Comparison of ENCODE assay signal across 17 cellular contexts in genomic region chr1:214229736-214230135, GRCh38. TPM values are rescaled to one million over a fixed set of nuclear protein-coding genes. Genes with fewer than 3 reads are reported as not detected.
A peak's percentile ranks its signal among the peaks of the same experiment; 100 is the strongest.
DNase-seq lines count a peak whose midpoint lies in the region; ATAC-seq, FAIRE-seq and TF ChIP-seq lines count a peak whose summit lies in the region.
"Had no signal": no experiment of that assay in that cellular context is flagged by ENCODE, and none has a peak within 500 bp of the region (broad histone marks: within the 10 kb centered on the region; RNA-seq: fewer than 3 reads in every experiment).

No MANE protein-coding gene starts in this region.

- H4K91ac ChIP-seq in H9 (ENCODE audit: insufficient read length, low read depth, low read length) = no peak overlapping the region

- H3K4me2 ChIP-seq in HepG2 (ENCODE audit: low read depth, low read length) (no peak overlapping the region), H9 (ENCODE audit: insufficient read depth, insufficient read length, low read length) (no peak overlapping the region)
- H3K4me2 ChIP-seq: BLaER1 had no signal

- H3K36me3 ChIP-seq in HepG2 (replicated peaks in 1 of 2; ENCODE audit: control insufficient read depth in 1 of 2, insufficient read depth in 2 of 2, low read length in 2 of 2) = no peaks in the 10 kb centered on the region
- H3K36me3 ChIP-seq in right lobe of liver = no peaks in the 10 kb centered on the region
- no peaks in the 10 kb centered on the region for H3K36me3 ChIP-seq in endodermal cell (ENCODE audit: control insufficient read depth, insufficient read depth, low read length)
- H3K36me3 ChIP-seq: BLaER1 had no signal

- H4K8ac ChIP-seq in H9 (replicated peaks; ENCODE audit: insufficient read length, low read depth, low read length) = no peak overlapping the region

- no peak overlapping the region for H2AK5ac ChIP-seq in H9 (ENCODE audit: insufficient read length, low read length)

- H3K9me3 ChIP-seq in HepG2 (ENCODE audit: low read length) (no peaks in the 10 kb centered on the region), right lobe of liver (no peaks in the 10 kb centered on the region), H9 (ENCODE audit: control insufficient read depth, low read depth, low read length) (no peaks in the 10 kb centered on the region), endodermal cell (ENCODE audit: control insufficient read depth, low read length) (no peaks in the 10 kb centered on the region)
- H3K9me3 ChIP-seq: BLaER1, Caco-2 had no signal

- FAIRE-seq in HepG2 (lab: Jason Lieb, UNC) = no peak
- FAIRE-seq in urothelium cell line (lab: Jason Lieb, UNC) = peak; percentile 20
- FAIRE-seq: A204.1, GM12891 had no signal

- no peak for TF ChIP-seq EP300 in HepG2 (IDR thresholded peaks at IDR 0.05; ENCODE audit: low read depth in 2 of 2, low read length in 2 of 2)
- no peak for TF ChIP-seq EP300 in HepG2 (CRISPR knock-in tag; IDR thresholded peaks at IDR 0.05; ENCODE audit: borderline replicate concordance)

- H3K27me3 ChIP-seq in HepG2 (ENCODE audit: control insufficient read depth in 1 of 2, insufficient read depth in 2 of 2, low read length in 2 of 2) = peaks cover 0 to 14% of the 10 kb centered on the region in 2 experiments; a peak in 3 of 5 replicates
- no peaks in the 10 kb centered on the region for H3K27me3 ChIP-seq in right lobe of liver
- no peaks in the 10 kb centered on the region; the same call in 1 of the 2 replicates for H3K27me3 ChIP-seq in H9 (ENCODE audit: insufficient read depth, low read length)
- peaks cover 46% of the 10 kb centered on the region for H3K27me3 ChIP-seq in endodermal cell (ENCODE audit: control insufficient read depth, insufficient read depth, low read length, poor library complexity, severe bottlenecking)
- H3K27me3 ChIP-seq: BLaER1 had no signal

- ATAC-seq in HepG2 = peak; percentile 82
- ATAC-seq in right lobe of liver = no peak
- ATAC-seq: HCT116 had no signal

- CTCF ChIA-PET in HepG2 (lab: Yijun Ruan, JAX; ENCODE audit: low intra/inter-chr PET ratio, low total read pairs) = interaction anchor here (1.1 kb wide), 1 partner anchor 103 kb away, joined by 3 read pairs; no protein-coding TSS in a partner anchor

- H3K4me1 ChIP-seq in HepG2 (ENCODE audit: insufficient read depth, low read length) = peaks cover 6% of the 10 kb centered on the region; the same call in 1 of the 2 replicates
- no peaks in the 10 kb centered on the region for H3K4me1 ChIP-seq in right lobe of liver
- H3K4me1 ChIP-seq in H9 (ENCODE audit: insufficient read depth, low read length) = no peaks in the 10 kb centered on the region; the same call in 1 of the 2 replicates
- H3K4me1 ChIP-seq in endodermal cell (ENCODE audit: control insufficient read depth, insufficient read depth, low read length) = no peaks in the 10 kb centered on the region

- H2BK20ac ChIP-seq in H9 (ENCODE audit: low read depth, low read length, poor library complexity, severe bottlenecking) = no peak overlapping the region

- H2AFZ ChIP-seq in HepG2 (ENCODE audit: low read length) (no peak overlapping the region), H9 (ENCODE audit: low read length) (no peak overlapping the region)

- H3K18ac ChIP-seq in H9 (ENCODE audit: insufficient read length, low read depth, low read length) = no peak overlapping the region

- H3K23me2 ChIP-seq in H9 (ENCODE audit: insufficient read length, low read depth, low read length, poor library complexity, severe bottlenecking) = no peaks in the 10 kb centered on the region

- H3K56ac ChIP-seq in H9 (ENCODE audit: insufficient read length, low read depth, low read length) = no peak overlapping the region

- TF ChIP-seq RAD21 in HepG2 (CRISPR knock-in tag; IDR thresholded peaks at IDR 0.05) = no peak

- no TSS peak for BruUV-seq in HepG2 (replicated peaks; lab: Mats Ljungman, UMichigan)

- H3K4ac ChIP-seq in H9 (ENCODE audit: low read depth, low read length) = no peak overlapping the region

- H3K9me3 Mint-ChIP-seq in H9 (no peaks in the 10 kb centered on the region), endodermal cell (no peaks in the 10 kb centered on the region)
- H3K9me3 Mint-ChIP-seq: CD8-positive, alpha-beta memory T cell had no signal

- TF ChIP-seq CTCF in HepG2 (CRISPR knock-in tag; IDR thresholded peaks at IDR 0.05) = no peak
- no peak for TF ChIP-seq CTCF in right lobe of liver (IDR thresholded peaks at IDR 0.05)
- peak; percentile 26; the same call in 1 of the 3 replicates for TF ChIP-seq CTCF in H9 (conservative IDR thresholded peaks at IDR 0.05)
- peak; percentile 50 for TF ChIP-seq CTCF in endodermal cell (conservative IDR thresholded peaks at IDR 0.05)

- H3K4me3 Mint-ChIP-seq in H9 (no peak overlapping the region), endodermal cell (no peak overlapping the region)
- H3K4me3 Mint-ChIP-seq: CD8-positive, alpha-beta memory T cell had no signal

- intact Hi-C loops in HepG2 (cut with micrococcal nuclease; ENCODE audit: unreplicated experiment) = no loop called here
- intact Hi-C loops in right lobe of liver (cut with DNase I) = no loop called here

- H3K27me3 Mint-ChIP-seq in H9 (ENCODE audit: low read depth) (peaks cover 18% of the 10 kb centered on the region), endodermal cell (ENCODE audit: insufficient read depth) (peaks cover 30% of the 10 kb centered on the region)

- 22% methylated on average over 4 of the region's 4 CpGs for WGBS in HepG2 (ENCODE audit: low lambda C conversion rate)
- WGBS in right lobe of liver (ENCODE audit: insufficient coverage, low coverage, low lambda C conversion rate, missing lambda C conversion rate) = 84% methylated on average over 4 of the region's 4 CpGs
- no CpG with 5 or more reads among the region's 4 CpGs for WGBS in H9 (ENCODE audit: extremely low coverage, insufficient read length, low lambda C conversion rate)
- 60 to 91% methylated on average over 1 to 4 of the region's 4 CpGs for WGBS in endodermal cell (ENCODE audit: insufficient coverage in 1 of 2, insufficient read length in 1 of 2), 2 experiments

- no peak overlapping the region for H4K5ac ChIP-seq in H9 (ENCODE audit: insufficient read length, low read depth, low read length)

- in situ Hi-C loops in HepG2 (cut with HindIII; ENCODE audit: extremely low pct_ligation_motif_present, low pct_unique_long_range_greater_than_20kb) = no loop called here

- H3K4me1 Mint-ChIP-seq in H9 = peaks cover 11 to 17% of the 10 kb centered on the region in 2 experiments
- peaks cover 11% of the 10 kb centered on the region for H3K4me1 Mint-ChIP-seq in endodermal cell

- no peak overlapping the region for H3K9ac ChIP-seq in HepG2 (ENCODE audit: insufficient read depth, low read depth, low read length)
- H3K9ac ChIP-seq in H9 (ENCODE audit: extremely low read depth, insufficient read length, low read length) = no peak overlapping the region
- H3K9ac ChIP-seq in endodermal cell (ENCODE audit: extremely low read depth, low read length, poor library complexity, severe bottlenecking) = no peak overlapping the region
- H3K9ac ChIP-seq: BLaER1 had no signal

- no peak for DNase-seq in HepG2 (ENCODE audit: low spot score)
- no peak for DNase-seq in right lobe of liver
- no peak for DNase-seq in H9
- peak; percentile 59 for DNase-seq in endodermal cell
- no peak for DNase-seq in urothelium cell line (ENCODE audit: low spot score)
- no peak for DNase-seq in stimulated activated naive CD4-positive, alpha-beta T cell (lab: John Stamatoyannopoulos, UW)
- no peak for DNase-seq in hippocampal formation (lab: John Stamatoyannopoulos, UW)
- no peak for DNase-seq in RKO (ENCODE audit: low spot score)
- DNase-seq: AML-193; Caco-2; CD8-positive, alpha-beta memory T cell; IMR-90; KG1 had no signal

- H3K27ac ChIP-seq in HepG2 (ENCODE audit: extremely low read length, insufficient read depth, low read length) (no peak overlapping the region), right lobe of liver (no peak overlapping the region), H9 (ENCODE audit: insufficient read length, low read depth, low read length) (no peak overlapping the region), endodermal cell (ENCODE audit: low read depth, low read length) (no peak overlapping the region)
- H3K27ac ChIP-seq: BLaER1 had no signal

- H3K4me3 ChIP-seq in HepG2 (replicated peaks in 1 of 3; ENCODE audit: insufficient read depth in 1 of 3, low read depth in 2 of 3, low read length in 3 of 3) (no peak overlapping the region), right lobe of liver (no peak overlapping the region), endodermal cell (ENCODE audit: low read length) (no peak overlapping the region)
- H3K4me3 ChIP-seq: BLaER1 had no signal

- H3K36me3 Mint-ChIP-seq in H9 (ENCODE audit: insufficient read depth in 1 of 3, low read depth in 3 of 3) (no peaks in the 10 kb centered on the region), endodermal cell (ENCODE audit: low read depth) (no peaks in the 10 kb centered on the region)
- H3K36me3 Mint-ChIP-seq: CD8-positive, alpha-beta memory T cell had no signal

- no peak overlapping the region for H2BK120ac ChIP-seq in H9 (ENCODE audit: low read depth, low read length, poor library complexity, severe bottlenecking)

- no peak overlapping the region for H2BK5ac ChIP-seq in H9 (ENCODE audit: insufficient read length, low read length)

- H3K79me1 ChIP-seq in H9 (ENCODE audit: insufficient read depth, low read depth, low read length, poor library complexity, severe bottlenecking) = no peaks in the 10 kb centered on the region

- POLR2A ChIA-PET in HepG2 (lab: Yijun Ruan, JAX) = no interaction called here

- TF ChIP-seq POLR2A in HepG2 (IDR thresholded peaks at IDR 0.05; ENCODE audit: insufficient read depth in 1 of 2, low read depth in 2 of 2, low read length in 2 of 2) (no peak), right lobe of liver (IDR thresholded peaks at IDR 0.05) (no peak)

- no peak overlapping the region for H2BK12ac ChIP-seq in H9 (ENCODE audit: insufficient read length, low read depth, low read length)

- H4K20me1 ChIP-seq in HepG2 (ENCODE audit: insufficient read depth, low read length) (no peaks in the 10 kb centered on the region), H9 (ENCODE audit: control insufficient read depth, insufficient read depth, insufficient read length) (no peaks in the 10 kb centered on the region)
- H4K20me1 ChIP-seq: BLaER1 had no signal

- H2BK15ac ChIP-seq in H9 (ENCODE audit: low read depth, low read length) = no peak overlapping the region

- no peak overlapping the region for H3K14ac ChIP-seq in H9 (ENCODE audit: insufficient read depth, low read length)

- no peak overlapping the region for H3T11ph ChIP-seq in H9 (ENCODE audit: low read length)

- H3K27ac Mint-ChIP-seq in H9 = no peak overlapping the region
- no peak overlapping the region for H3K27ac Mint-ChIP-seq in endodermal cell
- H3K27ac Mint-ChIP-seq: CD8-positive, alpha-beta memory T cell had no signal

- H3K23ac ChIP-seq in H9 (ENCODE audit: insufficient read length, low read depth, low read length) = no peak overlapping the region

- no peaks in the 10 kb centered on the region for H3K79me2 ChIP-seq in HepG2 (ENCODE audit: insufficient read depth, low read length)
- no peaks in the 10 kb centered on the region for H3K79me2 ChIP-seq in H9 (ENCODE audit: insufficient read depth, low read length)

RNA-seq across cellular contexts. Expression of gene SMYD2, which starts 51.2 kb away (rescaled TPM):
- 72.7 and 82.7 TPM in 2 replicates for total RNA-seq in HepG2 (2016; rRNA removed; fragmentation: Illumina TruSeq; extraction: Trizol)
- total RNA-seq in HepG2 (2016; cell fraction: cytosol; rRNA removed; fragmentation: Illumina TruSeq; extraction: Trizol; ENCODE audit: low read depth) = 80.8 and 81.2 TPM in 2 replicates
- 71.5 and 84.1 TPM in 2 replicates for total RNA-seq in HepG2 (2016; cell fraction: insoluble cytoplasmic fraction; rRNA removed; fragmentation: Illumina TruSeq; extraction: Trizol)
- 118 and 120 TPM in 2 replicates for total RNA-seq in HepG2 (2016; cell fraction: membrane; rRNA removed; fragmentation: Illumina TruSeq; extraction: Trizol)
- 54.8 and 63.5 TPM in 2 replicates for total RNA-seq in HepG2 (2016; cell fraction: nucleus; rRNA removed; fragmentation: Illumina TruSeq; extraction: Trizol)
- polyA plus RNA-seq in HepG2 (2011; rRNA removed) = 128 and 139 TPM in 2 replicates
- polyA plus RNA-seq in HepG2 (2011; cell fraction: cytosol; rRNA removed) = 66.6 and 86.5 TPM in 2 replicates
- 178 and 185 TPM in 2 replicates for polyA plus RNA-seq in HepG2 (2011; cell fraction: nucleus; rRNA removed)
- 102 and 128 TPM in 2 replicates for polyA plus RNA-seq in HepG2 (2012)
- polyA plus RNA-seq in HepG2 (2016; cell fraction: cytosol; fragmentation: Illumina TruSeq; extraction: Trizol; ENCODE audit: low read depth) = 90.2 and 93.3 TPM in 2 replicates
- polyA plus RNA-seq in HepG2 (2016; cell fraction: insoluble cytoplasmic fraction; fragmentation: Illumina TruSeq; extraction: Trizol; ENCODE audit: low read depth) = 76.6 and 77.2 TPM in 2 replicates
- 95.5 and 101 TPM in 2 replicates for polyA plus RNA-seq in HepG2 (2016; cell fraction: membrane; fragmentation: Illumina TruSeq; extraction: Trizol; ENCODE audit: low read depth)
- polyA plus RNA-seq in HepG2 (2016; cell fraction: nucleus; fragmentation: Illumina TruSeq; extraction: Trizol; ENCODE audit: insufficient read depth, low read depth) = 98.5 and 106 TPM in 2 replicates
- polyA minus RNA-seq in HepG2 (2011; rRNA and poly(A)+ RNA removed; ENCODE audit: low replicate concordance) = 26.5 and 45.2 TPM in 2 replicates
- polyA minus RNA-seq in HepG2 (2011; cell fraction: cytosol; rRNA and poly(A)+ RNA removed) = 34.7 and 39.1 TPM in 2 replicates
- polyA minus RNA-seq in HepG2 (2011; cell fraction: nucleus; rRNA and poly(A)+ RNA removed) = 119 and 126 TPM in 2 replicates
- 10 to 100 TPM; 14.5 to 45.2 (median 24.1) TPM for total RNA-seq in right lobe of liver
- total RNA-seq in H9 (2021) = 8.6 and 10.9 TPM in 2 replicates
- 10 to 100 TPM; 13.8 to 22.4 TPM for total RNA-seq in endodermal cell
- 29.6 TPM for polyA plus RNA-seq in endodermal cell (2013, experiment 1 of 2)
- polyA plus RNA-seq in endodermal cell (2013, experiment 2 of 2) = 24.9 TPM

Comparison
In these comparisons a context has a peak if more than half of its experiments do, and no peak if none do; other contexts are left out.
1. CTCF ChIP-seq: peak in H9 (single experiment) and endodermal cell (single experiment); none in HepG2 (single experiment) and right lobe of liver (0 of 4).